3 cellular contexts compared by ENCODE assay signal in genomic region chr3:32801440-32801839, GRCh38. TPM values are rescaled to one million over a fixed set of nuclear protein-coding genes. Genes with fewer than 3 reads are reported as not detected.
"Had no signal": no experiment of that assay in that cellular context is flagged by ENCODE, and none has a peak within 500 bp of the region (broad histone marks: within the 10 kb centered on the region; RNA-seq: fewer than 3 reads in every experiment).

No MANE protein-coding gene starts in this region.

RNA-seq across cellular contexts. Expression of gene TRIM71, which starts 16.4 kb away (rescaled TPM):
- total RNA-seq: LHCN-M2, M059J, NCI-H460 had no signal
